16 cellular contexts compared by ENCODE assay signal in genomic region chr10:27369832-27370231, GRCh38.
DNase-seq lines count a peak whose midpoint lies in the region; ATAC-seq, FAIRE-seq and TF ChIP-seq lines count a peak whose summit lies in the region.
"Had no signal": no experiment of that assay in that cellular context is flagged by ENCODE, and none has a peak within 500 bp of the region (broad histone marks: within the 10 kb centered on the region; RNA-seq: fewer than 3 reads in every experiment).

No MANE protein-coding gene starts in this region.

- no peak overlapping the region for H3K27ac Mint-ChIP-seq in MCF 10A (ENCODE audit: low read depth, unreplicated experiment)
- no peak overlapping the region for H3K27ac Mint-ChIP-seq in endothelial cell (ENCODE audit: unreplicated experiment)
- H3K27ac Mint-ChIP-seq: CD8-positive, alpha-beta T cell had no signal

- no peak for FAIRE-seq in urothelium cell line (lab: Jason Lieb, UNC)
- FAIRE-seq: GM18507 had no signal

- no peaks in the 10 kb centered on the region for H3K36me3 ChIP-seq in breast epithelium
- no peaks in the 10 kb centered on the region for H3K36me3 ChIP-seq in tibial nerve
- H3K36me3 ChIP-seq: HAP-1, left lung, SJSA1 had no signal

- TF ChIP-seq CTCF in MCF 10A (IDR thresholded peaks at IDR 0.05; ENCODE audit: unreplicated experiment) (peak; percentile 40), breast epithelium (IDR thresholded peaks at IDR 0.05) (no peak), endothelial cell (IDR thresholded peaks at IDR 0.05; ENCODE audit: unreplicated experiment) (peak; percentile 62), tibial nerve (IDR thresholded peaks at IDR 0.05) (no peak)

- H3K9me3 Mint-ChIP-seq in MCF 10A (ENCODE audit: unreplicated experiment) (no peaks in the 10 kb centered on the region), endothelial cell (ENCODE audit: unreplicated experiment) (no peaks in the 10 kb centered on the region)
- H3K9me3 Mint-ChIP-seq: CD8-positive, alpha-beta T cell had no signal

- H3K27me3 ChIP-seq in breast epithelium (no peaks in the 10 kb centered on the region), tibial nerve (no peaks in the 10 kb centered on the region)
- H3K27me3 ChIP-seq: left lung had no signal

- POLR2A ChIA-PET in MCF 10A (lab: Yijun Ruan, JAX), result interaction anchor here (0.7 to 0.9 kb wide), 3 partner anchors 127 to 188 kb away, joined by 3 to 4 read pairs (median 3); no protein-coding TSS in a partner anchor

- 77 to 87% methylated on average over 3 of the region's 3 CpGs for WGBS in tibial nerve, 2 donors

- CTCF ChIA-PET in MCF 10A (lab: Yijun Ruan, JAX), result interaction anchor here (0.6 to 1.5 kb wide), 24 partner anchors 9 to 872 kb away, joined by 3 to 10 read pairs (median 3); partner anchors contain the start of gene RAB18

- H3K4me1 Mint-ChIP-seq in MCF 10A (ENCODE audit: insufficient read depth, unreplicated experiment), result peaks cover 22% of the 10 kb centered on the region
- H3K4me1 Mint-ChIP-seq in endothelial cell (ENCODE audit: unreplicated experiment), result no peaks in the 10 kb centered on the region

- H3K9me3 ChIP-seq in breast epithelium, result no peaks in the 10 kb centered on the region
- H3K9me3 ChIP-seq in tibial nerve, result no peaks in the 10 kb centered on the region
- H3K9me3 ChIP-seq: HAP-1, left lung had no signal

- H3K4me3 Mint-ChIP-seq in MCF 10A (ENCODE audit: unreplicated experiment), result no peak overlapping the region
- no peak overlapping the region for H3K4me3 Mint-ChIP-seq in endothelial cell (ENCODE audit: unreplicated experiment)
- H3K4me3 Mint-ChIP-seq: CD8-positive, alpha-beta T cell had no signal

- no peak for TF ChIP-seq EP300 in tibial nerve (IDR thresholded peaks at IDR 0.05)

- ATAC-seq in left lobe of liver, result no peak
- ATAC-seq in stimulated activated naive CD8-positive, alpha-beta T cell treated with anti-CD3 and anti-CD28 coated beads, Interleukin-15, Interleukin-2, amounts not matched to agents 100 U/mL and 50 U/mL, for 24 hours, result no peak
- ATAC-seq: CD8-positive, alpha-beta T cell; left lung; right cardiac atrium had no signal

- BruUV-seq in MCF 10A (replicated peaks; lab: Mats Ljungman, UMichigan), result no TSS peak

- H3K4me3 ChIP-seq in breast epithelium (no peak overlapping the region), tibial nerve (no peak overlapping the region)
- H3K4me3 ChIP-seq: HAP-1, left lung, SJSA1 had no signal

- H3K27ac ChIP-seq in breast epithelium (no peak overlapping the region), tibial nerve (no peak overlapping the region)
- H3K27ac ChIP-seq: left lung, SJSA1 had no signal

- TF ChIP-seq POLR2A in breast epithelium (IDR thresholded peaks at IDR 0.05), result no peak
- TF ChIP-seq POLR2A in tibial nerve (IDR thresholded peaks at IDR 0.05), result no peak

- intact Hi-C loops in MCF 10A (cut with micrococcal nuclease), result loop anchor here (1.0 to 10.0 kb wide), 6 partner anchors 76 to 1015 kb away; no protein-coding TSS in a partner anchor
- intact Hi-C loops in breast epithelium (cut with DNase I; ENCODE audit: low total_unique reads), result no loop called here

- DNase-seq in MCF 10A (ENCODE audit: unreplicated experiment), result peak; percentile 24
- DNase-seq in breast epithelium (ENCODE audit: low spot score in 2 of 2), result no peak
- peak; percentile 33 for DNase-seq in NOMO-1 treated with DMSO at 0.1 percent for 48 hours (lab: John Stamatoyannopoulos, UW; ENCODE audit: unreplicated experiment)
- no peak for DNase-seq in endothelial cell (ENCODE audit: low spot score)
- DNase-seq in urothelium cell line (ENCODE audit: low spot score), result peak; percentile 9
- DNase-seq in tibial nerve (ENCODE audit: low spot score in 2 of 2), result no peak
- DNase-seq in left lobe of liver (ENCODE audit: low spot score), result no peak
- DNase-seq in stimulated activated naive CD8-positive, alpha-beta T cell treated with anti-CD3 and anti-CD28 coated beads, Interleukin-15, Interleukin-2, amounts not matched to agents 100 U/mL and 50 U/mL, for 24 hours, result no peak
- DNase-seq: activated CD8-positive, alpha-beta memory T cell treated with anti-CD3 and anti-CD28 coated beads for 24 hours; CD8-positive, alpha-beta T cell; left lung; NCI-H2029; right cardiac atrium had no signal

- H3K27me3 Mint-ChIP-seq in MCF 10A (ENCODE audit: insufficient read depth, unreplicated experiment) (no peaks in the 10 kb centered on the region), endothelial cell (ENCODE audit: unreplicated experiment) (no peaks in the 10 kb centered on the region)

- H3K36me3 Mint-ChIP-seq in MCF 10A (ENCODE audit: insufficient read depth, unreplicated experiment) (no peaks in the 10 kb centered on the region), endothelial cell (ENCODE audit: low read depth, unreplicated experiment) (no peaks in the 10 kb centered on the region)
- H3K36me3 Mint-ChIP-seq: CD8-positive, alpha-beta T cell had no signal

- no peaks in the 10 kb centered on the region for H3K4me1 ChIP-seq in breast epithelium
- no peaks in the 10 kb centered on the region for H3K4me1 ChIP-seq in tibial nerve
- H3K4me1 ChIP-seq: HAP-1, left lung, SJSA1 had no signal

Comparison
In these comparisons a context has a peak if more than half of its experiments do, and no peak if none do; other contexts are left out.
1. DNase-seq: peak in MCF 10A (single experiment), NOMO-1 treated with DMSO at 0.1 percent for 48 hours (single experiment) and urothelium cell line (single experiment); none in breast epithelium (0 of 2), endothelial cell (single experiment), tibial nerve (0 of 2), left lobe of liver (single experiment) and stimulated activated naive CD8-positive, alpha-beta T cell treated with anti-CD3 and anti-CD28 coated beads, Interleukin-15, Interleukin-2, amounts not matched to agents 100 U/mL and 50 U/mL, for 24 hours (single experiment).
2. CTCF ChIP-seq: peak in MCF 10A (single experiment) and endothelial cell (single experiment); none in breast epithelium (0 of 3) and tibial nerve (0 of 5).